In the genomic region with DNA sequence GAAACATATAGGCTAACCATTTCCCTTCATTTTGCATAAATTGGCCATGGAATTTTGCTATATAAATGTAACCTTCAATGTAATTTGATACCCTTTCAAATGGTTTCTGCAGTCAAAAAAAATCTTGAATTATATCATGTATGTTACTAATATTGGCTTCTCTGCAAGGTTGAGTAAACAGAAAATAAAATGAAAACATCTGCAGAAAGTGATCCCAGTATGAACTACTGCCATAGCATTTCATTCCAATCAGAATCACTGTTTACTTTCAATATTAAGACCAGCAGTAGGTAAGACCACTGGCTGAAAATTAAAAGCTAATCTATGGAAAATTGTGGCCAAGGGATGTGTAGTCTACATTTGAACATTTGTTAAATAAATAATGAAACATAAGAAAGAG, we compare ENCODE assay signal across 27 cellular contexts.
"Had no signal": no experiment of that assay in that cellular context is flagged by ENCODE, and none has a peak within 500 bp of the region (broad histone marks: within the 10 kb centered on the region; RNA-seq: fewer than 3 reads in every experiment).

No MANE protein-coding gene starts in this region.

- H3K4me3 ChIP-seq: K562 had no signal

- H3K9me3 ChIP-seq: SK-N-SH had no signal

- ATAC-seq: activated CD4-positive, CD25-positive, alpha-beta regulatory T cell treated with anti-CD3 and anti-CD28 coated beads, Interleukin-2, amount 50 U/mL, for 24 hours; activated CD8-positive, alpha-beta T cell treated with anti-CD3 and anti-CD28 coated beads, Interleukin-2, amount 10 ng/mL, durations not matched to agents 7 days and 5 days; activated naive CD4-positive, alpha-beta T cell treated with anti-CD3 and anti-CD28 coated beads, Interleukin-2, amount 50 U/mL, for 72 hours; activated naive CD8-positive, alpha-beta T cell treated with anti-CD3 and anti-CD28 coated beads, Interleukin-2, amount 50 U/mL, for 24 hours; K562; Panc1; Right ventricle myocardium inferior had no signal

- DNase-seq: activated CD4-positive, alpha-beta T cell treated with anti-CD3 and anti-CD28 coated beads for 4 hours; activated CD4-positive, alpha-beta T cell treated with anti-CD3 and anti-CD28 coated beads, Interleukin-2, amount 50 U/mL, for 4 hours; activated CD8-positive, alpha-beta memory T cell treated with anti-CD3 and anti-CD28 coated beads, Interleukin-2, amount 50 U/mL, for 48 hours; activated CD8-positive, alpha-beta T cell treated with anti-CD3 and anti-CD28 coated beads, Interleukin-2, amount 10 ng/mL, durations not matched to agents 7 days and 5 days; activated effector memory CD4-positive, alpha-beta T cell treated with Interleukin-2 at 50 U/mL for 16 hours; activated naive CD4-positive, alpha-beta T cell; activated naive CD8-positive, alpha-beta T cell treated with anti-CD3 and anti-CD28 coated beads, Interleukin-2, amount 50 U/mL, for 24 hours; activated T-cell treated with anti-CD3 and anti-CD28 coated beads, Interleukin-2, amount 50 U/mL, for 24 hours; amygdala; Karpas-422; MM.1S; NCI-H1105; NCI-H1436; NCI-H1930; NCI-H2171; NCI-H2227 treated with DMSO at 0.1 percent for 48 hours; NCI-H526; NCI-H82; NK-92 treated with Interleukin-12 subunit alpha and Interleukin-12 subunit beta, amount 100 ng/mL, for 24 hours; RPMI8226; SK-N-SH; SW 1271 had no signal
